In the genomic region with DNA sequence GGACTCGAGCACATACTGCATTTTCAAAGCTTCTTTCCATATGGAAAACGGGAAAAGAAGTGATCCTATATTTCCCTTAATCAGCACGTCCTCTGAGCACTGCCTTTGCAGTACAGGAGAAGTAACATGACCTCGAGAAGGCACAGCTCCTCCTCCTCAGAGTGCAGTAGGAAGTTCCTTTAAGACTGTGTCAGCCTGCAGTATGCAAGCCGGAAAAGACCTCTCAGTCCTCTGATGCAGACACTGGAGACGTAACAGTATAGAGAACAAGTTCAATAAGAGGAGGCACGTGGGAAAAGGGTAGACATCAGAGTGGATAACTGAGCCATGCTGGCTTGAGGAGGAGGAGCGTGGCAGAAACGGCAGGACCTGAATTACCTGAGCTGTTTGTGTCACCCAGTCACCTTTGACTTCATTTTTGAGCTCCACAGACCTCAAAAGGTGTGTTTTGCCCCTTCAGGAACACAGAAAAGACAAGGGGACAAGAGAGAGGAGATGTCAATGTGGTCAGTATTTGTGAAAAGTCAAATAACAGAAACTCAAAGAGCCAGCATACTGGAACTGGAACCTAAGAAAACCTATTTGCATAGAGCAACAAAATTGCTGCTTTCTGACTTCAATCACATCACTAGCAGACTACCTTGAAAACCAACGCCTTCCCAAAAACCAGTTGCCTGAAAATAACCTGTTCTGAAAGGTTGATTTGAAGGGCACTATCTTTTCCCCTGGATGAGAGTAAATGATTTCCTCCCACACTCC, we compare ENCODE assay signal across 8 cellular contexts. TPM values are rescaled to one million over a fixed set of nuclear protein-coding genes. Genes with fewer than 3 reads are reported as not detected.
A peak's percentile ranks its signal among the peaks of the same experiment; 100 is the strongest.
DNase-seq lines count a peak whose midpoint lies in the region; ATAC-seq and TF ChIP-seq lines count a peak whose summit lies in the region.

No MANE protein-coding gene starts in this region.

- H3K4me3 ChIP-seq in MG63: no peak overlapping the region
- peak overlapping the region in 1 of 2 donors; percentile 2 for H3K4me3 ChIP-seq in foreskin fibroblast (ENCODE audit: low read depth in 1 of 2, low read length in 2 of 2)

- no peaks in the 10 kb centered on the region for H3K36me3 ChIP-seq in MG63

- TF ChIP-seq CTCF in foreskin fibroblast (IDR thresholded peaks at IDR 0.05; ENCODE audit: low read depth, low read length): no peak

- peak; percentile 70 for ATAC-seq in GM18502 (IDR thresholded peaks at IDR 0.05; ENCODE audit: poor library complexity, unreplicated experiment)

- DNase-seq in HEK293T (ENCODE audit: extremely low spot score): peak; percentile 21
- peak; percentile 36 for DNase-seq in MG63
- DNase-seq in activated T-helper 1 cell treated with Interleukin-2 at 50 U/mL for 16 hours (ENCODE audit: low read depth): peak; percentile 11
- DNase-seq in foreskin fibroblast: peak; percentile 88 to 92
- DNase-seq in putamen (ENCODE audit: low spot score): peak; percentile 35
- DNase-seq in NCI-H2171 treated with DMSO at 0.1 percent for 48 hours (lab: John Stamatoyannopoulos, UW): no peak
- DNase-seq in NCI-H2196 (lab: John Stamatoyannopoulos, UW; ENCODE audit: unreplicated experiment): no peak

- POLR2A ChIA-PET in HEK293T (lab: Yijun Ruan, JAX): interaction anchor here (1.2 to 1.5 kb wide), 3 partner anchors 9 to 21 kb away, joined by 3 to 5 read pairs (median 4); partner anchors contain the start of gene IRF2

- CTCF ChIA-PET in HEK293T (lab: Yijun Ruan, JAX): no interaction called here

- H3K9me3 ChIP-seq in MG63: no peaks in the 10 kb centered on the region

- H3K27me3 ChIP-seq in MG63: no peaks in the 10 kb centered on the region

TF ChIP-seq in HEK293T, 16 proteins besides CTCF, POLR2A, EP300 and RAD21:
- TF ChIP-seq ZNF384 (IDR thresholded peaks at IDR 0.05) (no peak), TARDBP (IDR thresholded peaks at IDR 0.05) (no peak), FOXM1 (IDR thresholded peaks at IDR 0.05; ENCODE audit: borderline replicate concordance) (no peak)

RNA-seq across cellular contexts. Expression of gene IRF2, which starts 20.8 kb away (rescaled TPM):
- total RNA-seq in MG63 (2014; rRNA removed; shearing (Covaris generic); ENCODE audit: low replicate concordance): 5.4 and 13.9 TPM in 2 replicates

Comparison
In these comparisons a context has a peak if more than half of its experiments do, and no peak if none do; other contexts are left out.
1. DNase-seq: peak in HEK293T (single experiment), MG63 (single experiment), activated T-helper 1 cell treated with Interleukin-2 at 50 U/mL for 16 hours (single experiment), foreskin fibroblast (2 of 2) and putamen (single experiment); none in NCI-H2171 treated with DMSO at 0.1 percent for 48 hours (single experiment) and NCI-H2196 (single experiment).